Comparison of ENCODE assay signal across 19 cellular contexts in genomic region chr3:71685686-71686085, GRCh38.
"Had no signal": no experiment of that assay in that cellular context is flagged by ENCODE, and none has a peak within 500 bp of the region (broad histone marks: within the 10 kb centered on the region; RNA-seq: fewer than 3 reads in every experiment).

No MANE protein-coding gene starts in this region.

- H3K9me3 ChIP-seq: neutrophil, ovary, prostate gland, thyroid gland had no signal

- H3K4me3 Mint-ChIP-seq: activated naive CD4-positive, alpha-beta T cell treated with anti-CD3 and anti-CD28 coated beads, Interleukin-2, amount 50 U/mL, for 24 hours; central memory CD8-positive, alpha-beta T cell; nephron; stimulated activated naive CD8-positive, alpha-beta T cell treated with anti-CD3 and anti-CD28 coated beads, Interleukin-15, Interleukin-2, amounts not matched to agents 100 ng/mL and 50 ng/mL, for 24 hours; T-helper 1 cell treated with Interleukin-12 subunit alpha and Interleukin-12 subunit beta and Interleukin-4 antibody, amounts not matched to agents 30 μg/mL and 1 μg/mL, for 36 hours had no signal

- H3K4me3 ChIP-seq: ovary, prostate gland, thyroid gland had no signal

- H3K27me3 Mint-ChIP-seq: activated naive CD4-positive, alpha-beta T cell treated with anti-CD3 and anti-CD28 coated beads, Interleukin-2, amount 50 U/mL, for 24 hours; central memory CD8-positive, alpha-beta T cell; stimulated activated naive CD8-positive, alpha-beta T cell treated with anti-CD3 and anti-CD28 coated beads, Interleukin-15, Interleukin-2, amounts not matched to agents 100 ng/mL and 50 ng/mL, for 24 hours had no signal

- H3K27ac Mint-ChIP-seq: activated naive CD4-positive, alpha-beta T cell treated with anti-CD3 and anti-CD28 coated beads, Interleukin-2, amount 50 U/mL, for 24 hours; nephron; stimulated activated naive CD8-positive, alpha-beta T cell treated with anti-CD3 and anti-CD28 coated beads, Interleukin-15, Interleukin-2, amounts not matched to agents 100 ng/mL and 50 ng/mL, for 24 hours; T-helper 1 cell treated with Interleukin-12 subunit alpha and Interleukin-12 subunit beta and Interleukin-4 antibody, amounts not matched to agents 30 μg/mL and 1 μg/mL, for 36 hours had no signal

- H3K9me3 Mint-ChIP-seq: activated naive CD4-positive, alpha-beta T cell treated with anti-CD3 and anti-CD28 coated beads, Interleukin-2, amount 50 U/mL, for 24 hours; central memory CD8-positive, alpha-beta T cell; nephron; stimulated activated naive CD8-positive, alpha-beta T cell treated with anti-CD3 and anti-CD28 coated beads, Interleukin-15, Interleukin-2, amounts not matched to agents 100 ng/mL and 50 ng/mL, for 24 hours; T-helper 1 cell treated with Interleukin-12 subunit alpha and Interleukin-12 subunit beta and Interleukin-4 antibody, amounts not matched to agents 30 μg/mL and 1 μg/mL, for 36 hours had no signal

- H3K36me3 ChIP-seq: ovary, prostate gland, thyroid gland had no signal

- DNase-seq: activated CD4-positive, alpha-beta T cell treated with anti-CD3 and anti-CD28 coated beads for 4 hours; activated CD4-positive, CD25-positive, alpha-beta regulatory T cell; activated CD8-positive, alpha-beta memory T cell treated with anti-CD3 and anti-CD28 coated beads for 24 hours; activated gamma-delta T cell; effector memory CD4-positive, alpha-beta T cell; hypothalamus; left ventricle myocardium superior; mammary epithelial cell; ovary; stimulated activated CD4-positive, alpha-beta T cell treated with anti-CD3 and anti-CD28 coated beads, Interleukin-4, amount 100 ng/mL, for 4 hours; thyroid gland had no signal

- ATAC-seq: esophagus mucosa had no signal

- H3K4me1 Mint-ChIP-seq: central memory CD8-positive, alpha-beta T cell had no signal

- H3K27ac ChIP-seq: neutrophil, ovary, prostate gland, thyroid gland had no signal

- H3K4me1 ChIP-seq: prostate gland had no signal
